In the genomic region with DNA sequence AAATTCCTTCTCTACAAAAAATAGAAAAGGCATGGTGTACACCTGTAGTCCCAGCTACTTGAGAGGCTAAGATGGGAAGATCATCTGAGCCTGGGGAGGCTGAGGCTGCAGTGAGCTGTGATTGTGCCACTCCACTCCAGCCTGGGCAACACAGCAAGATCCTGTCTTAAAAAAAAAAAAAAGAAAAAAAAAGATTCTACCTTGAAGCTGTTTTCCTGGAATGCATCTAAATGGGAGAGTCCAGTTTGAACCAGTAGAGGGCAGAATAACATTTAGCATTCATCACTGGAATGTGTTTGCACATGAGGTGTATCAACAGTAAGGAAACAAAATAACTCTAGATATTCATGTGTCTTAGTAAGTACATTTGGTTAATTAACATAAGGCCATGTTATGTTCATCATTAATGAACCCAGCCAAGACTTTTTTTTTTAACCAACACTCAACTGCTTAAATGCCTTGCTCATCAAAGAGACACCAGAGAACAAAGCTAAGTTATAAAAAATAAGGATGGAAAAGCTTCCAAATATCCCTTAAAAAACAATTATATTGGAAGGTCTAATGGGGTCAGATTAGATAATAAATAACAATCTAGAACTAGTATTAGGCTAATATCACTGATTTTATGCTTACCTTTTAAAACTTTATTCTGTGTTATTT, we compare ENCODE assay signal across 8 cellular contexts. TPM values are rescaled to one million over a fixed set of nuclear protein-coding genes. Genes with fewer than 3 reads are reported as not detected.
DNase-seq lines count a peak whose midpoint lies in the region; ATAC-seq, FAIRE-seq and TF ChIP-seq lines count a peak whose summit lies in the region.

No MANE protein-coding gene starts in this region.

- BruUV-seq in Calu3 (replicated peaks; lab: Mats Ljungman, UMichigan) = no TSS peak

- H2AFZ ChIP-seq in hepatocyte = no peak overlapping the region

- no peaks in the 10 kb centered on the region for H3K9me2 ChIP-seq in hepatocyte (replicated peaks; ENCODE audit: insufficient read depth)

- H3K4me1 ChIP-seq in hepatocyte (ENCODE audit: insufficient read depth) (no peaks in the 10 kb centered on the region), testis (no peaks in the 10 kb centered on the region)

- H3K36me3 Mint-ChIP-seq in Calu3 (ENCODE audit: insufficient read depth, unreplicated experiment) (peaks cover 4% of the 10 kb centered on the region), WTC11 (peaks cover 16% of the 10 kb centered on the region)

- H3K4me1 Mint-ChIP-seq in Calu3 (ENCODE audit: low read depth, unreplicated experiment) = no peaks in the 10 kb centered on the region
- peaks cover 2% of the 10 kb centered on the region; the same call in 1 of the 2 replicates for H3K4me1 Mint-ChIP-seq in WTC11

- H3K27me3 ChIP-seq in hepatocyte (no peaks in the 10 kb centered on the region), testis (no peaks in the 10 kb centered on the region)

- H3K9me3 ChIP-seq in hepatocyte (ENCODE audit: low read depth) = no peaks in the 10 kb centered on the region
- H3K9me3 ChIP-seq in testis = no peaks in the 10 kb centered on the region

- TF ChIP-seq CTCF in Calu3 (IDR thresholded peaks at IDR 0.05; ENCODE audit: unreplicated experiment) (peak; percentile 39), WTC11 (IDR thresholded peaks at IDR 0.05) (0 out of 2 replicates have a peak, but pooled peaks have one; percentile 21), hepatocyte (IDR thresholded peaks at IDR 0.05; ENCODE audit: poor library complexity) (peak; percentile 86), testis (IDR thresholded peaks at IDR 0.05) (peak; percentile 29 to 55 (median 48))

- CTCF ChIA-PET in Calu3 (lab: Charles Lee) (interaction anchor here (0.7 to 1.2 kb wide), 4 partner anchors 32 to 325 kb away, joined by 3 to 4 read pairs (median 3); no protein-coding TSS in a partner anchor), WTC11 (lab: Charles Lee) (interaction anchor here (0.5 to 1.5 kb wide), 31 partner anchors 10 to 325 kb away, joined by 3 to 8 read pairs (median 5); a partner anchor contains a TSS)

- H3K27me3 Mint-ChIP-seq in Calu3 (ENCODE audit: unreplicated experiment) = no peaks in the 10 kb centered on the region
- peaks cover 5% of the 10 kb centered on the region; the same call in 1 of the 2 replicates for H3K27me3 Mint-ChIP-seq in WTC11 (ENCODE audit: low read depth)

- DNase-seq in Calu3 (peak; percentile 15), HTR-8/SVneo (ENCODE audit: insufficient read length, low spot score) (peak; percentile 34), WTC11 (ENCODE audit: low spot score) (no peak), hepatocyte (ENCODE audit: low spot score) (peak; percentile 76), testis (no peak), NCI-H187 treated with DMSO at 0.1 percent for 48 hours (lab: John Stamatoyannopoulos, UW) (no peak)

- H3K27ac Mint-ChIP-seq in Calu3 (ENCODE audit: unreplicated experiment) = no peak overlapping the region
- H3K27ac Mint-ChIP-seq in WTC11 = no peak overlapping the region

- ATAC-seq in GM18517 (IDR thresholded peaks at IDR 0.05; ENCODE audit: unreplicated experiment) (peak; percentile 71), WTC11 (peak; percentile 75), HG02610 (IDR thresholded peaks at IDR 0.05; ENCODE audit: unreplicated experiment) (no peak)

- no peak overlapping the region for H3K4me3 ChIP-seq in hepatocyte
- no peak overlapping the region for H3K4me3 ChIP-seq in testis

- H3K36me3 ChIP-seq in hepatocyte (replicated peaks; ENCODE audit: insufficient read depth, low read depth) (no peaks in the 10 kb centered on the region), testis (ENCODE audit: low read depth, missing control alignments) (no peaks in the 10 kb centered on the region)

- POLR2A ChIA-PET in WTC11 (lab: Charles Lee) = no interaction called here

- TF ChIP-seq POLR2A in testis (IDR thresholded peaks at IDR 0.05) = no peak

- H3K9me3 Mint-ChIP-seq in Calu3 (ENCODE audit: low read depth, unreplicated experiment) (no peaks in the 10 kb centered on the region), WTC11 (peaks cover 27% of the 10 kb centered on the region)

- no peaks in the 10 kb centered on the region for H4K20me1 ChIP-seq in hepatocyte (ENCODE audit: insufficient read depth, poor library complexity, severe bottlenecking)

- no peak for FAIRE-seq in HTR-8/SVneo (lab: Jason Lieb, UNC)

- intact Hi-C loops in Calu3 (cut with micrococcal nuclease; ENCODE audit: unreplicated experiment) = loop anchor here (1.0 to 10.0 kb wide), 4 partner anchors 81 to 323 kb away; no protein-coding TSS in a partner anchor
- intact Hi-C loops in testis (cut with DNase I; ENCODE audit: low total_unique reads) = no loop called here

- H3K79me2 ChIP-seq in hepatocyte = no peaks in the 10 kb centered on the region

- H3K4me2 ChIP-seq in hepatocyte = no peak overlapping the region

- no peak overlapping the region for H3K4me3 Mint-ChIP-seq in Calu3 (ENCODE audit: low read depth, unreplicated experiment)
- H3K4me3 Mint-ChIP-seq in WTC11 = no peak overlapping the region

- H3K27ac ChIP-seq in hepatocyte (no peak overlapping the region), testis (no peak overlapping the region)

TF ChIP-seq in WTC11, 78 proteins besides CTCF, POLR2A, EP300 and RAD21:
- TF ChIP-seq ZNF396 (CRISPR knock-in tag; IDR thresholded peaks at IDR 0.05; ENCODE audit: borderline replicate concordance) = no peak
- TF ChIP-seq HMGA2 (CRISPR knock-in tag; IDR thresholded peaks at IDR 0.05) = no peak
- TF ChIP-seq ZNF121 (CRISPR knock-in tag; IDR thresholded peaks at IDR 0.05) = peak; percentile 95
- no peak for TF ChIP-seq NFE2L1 (CRISPR knock-in tag; IDR thresholded peaks at IDR 0.05)

RNA-seq across cellular contexts. Expression of a gene that starts 16.1 kb away (rescaled TPM):
- 8.3 and 8.4 TPM in 2 replicates for total RNA-seq in Calu3 (2022)
- 0.11 to 0.14 TPM in 2 of 3 replicates, not detected in the other for total RNA-seq in WTC11 (2021)
- total RNA-seq in hepatocyte = 0.64 and 0.67 TPM in 2 replicates
- polyA plus RNA-seq in hepatocyte = not detected in 2 replicates
- under 1 TPM in 1 of 2 donors, not detected in 1; 0.47 TPM for total RNA-seq in testis
- polyA plus RNA-seq in testis (ENCODE audit: insufficient read depth, low read depth, low replicate concordance) = not detected

RNA-seq across cellular contexts. Expression of a gene that starts 25.8 kb away (rescaled TPM):
- not detected in 2 replicates for total RNA-seq in Calu3 (2022)
- total RNA-seq in WTC11 (2021) = not detected in 3 replicates
- not detected in 2 replicates for total RNA-seq in hepatocyte
- polyA plus RNA-seq in hepatocyte = not detected in 2 replicates
- not detected for total RNA-seq in testis
- polyA plus RNA-seq in testis (ENCODE audit: insufficient read depth, low read depth, low replicate concordance) = not detected

RNA-seq across cellular contexts. Expression of a gene that starts 57.1 kb away (rescaled TPM):
- total RNA-seq in Calu3 (2022) = not detected in 2 replicates
- not detected in 3 replicates for total RNA-seq in WTC11 (2021)
- not detected in 2 replicates for total RNA-seq in hepatocyte
- polyA plus RNA-seq in hepatocyte = not detected in 2 replicates
- not detected for total RNA-seq in testis
- not detected for polyA plus RNA-seq in testis (ENCODE audit: insufficient read depth, low read depth, low replicate concordance)

Comparison
In these comparisons a context has a peak if more than half of its experiments do, and no peak if none do; other contexts are left out.
1. DNase-seq: peak in Calu3 (single experiment), HTR-8/SVneo (single experiment) and hepatocyte (single experiment); none in WTC11 (single experiment), testis (single experiment) and NCI-H187 treated with DMSO at 0.1 percent for 48 hours (single experiment).
2. CTCF ChIP-seq: peak in every context shown above with its lines; median percentile 86 in hepatocyte; 48 in testis; 39 in Calu3; 21 in WTC11.